In genomic region chr10:128124813-128125403, GRCh38 we compare ENCODE assay signal across 8 cellular contexts. TPM values are rescaled to one million over a fixed set of nuclear protein-coding genes. Genes with fewer than 3 reads are reported as not detected.
A peak's percentile ranks its signal among the peaks of the same experiment; 100 is the strongest.
DNase-seq lines count a peak whose midpoint lies in the region; ATAC-seq, FAIRE-seq and TF ChIP-seq lines count a peak whose summit lies in the region.

No MANE protein-coding gene starts in this region.

- no peak for TF ChIP-seq RAD21 in A549 (conservative IDR thresholded peaks at IDR 0.05 in 1 of 2, IDR thresholded peaks at IDR 0.05 in 1 of 2)

- H3K36me3 Mint-ChIP-seq in WTC11: peaks cover 27% of the 10 kb centered on the region
- peaks cover 0 to 8% (median 0%) of the 10 kb centered on the region in 3 donors for H3K36me3 Mint-ChIP-seq in immature natural killer cell

- H3K9me3 Mint-ChIP-seq in WTC11 (no peaks in the 10 kb centered on the region), immature natural killer cell (no peaks in the 10 kb centered on the region)

- TF ChIP-seq POLR2A in A549 (IDR thresholded peaks at IDR 0.05; ENCODE audit: low read length): no peak

- H3K4me3 Mint-ChIP-seq in WTC11 (peak overlapping the region; percentile 92), immature natural killer cell (peak overlapping the region; percentile 86 to 93 (median 88))

- no peaks in the 10 kb centered on the region for H3K9me3 ChIP-seq in A549

- peak in 1 of 2 experiments; percentile 26 for DNase-seq in A549 (ENCODE audit: low read depth in 1 of 2, low spot score in 1 of 2)
- peak; percentile 18 for DNase-seq in GM13976 (ENCODE audit: low spot score)
- DNase-seq in WTC11 (ENCODE audit: low spot score): no peak
- no peak for DNase-seq in immature natural killer cell
- DNase-seq in amniotic stem cell (lab: John Stamatoyannopoulos, UW): no peak
- DNase-seq in GM20000 (ENCODE audit: low spot score): no peak

- 4% methylated on average over 11 of the region's 11 CpGs for WGBS in A549 (ENCODE audit: missing lambda C conversion rate)

- CTCF ChIA-PET in A549 (lab: Yijun Ruan, JAX): interaction anchor here (1.2 to 1.8 kb wide), 4 partner anchors 10 to 87 kb away, joined by 4 to 15 read pairs (median 6); no protein-coding TSS in a partner anchor
- CTCF ChIA-PET in WTC11 (lab: Charles Lee): interaction anchor here (1.2 to 2.8 kb wide), 3 partner anchors 24 to 87 kb away, joined by 7 to 13 read pairs (median 8); no protein-coding TSS in a partner anchor

- TF ChIP-seq CTCF in A549 (IDR thresholded peaks at IDR 0.05) (no peak), GM13976 (IDR thresholded peaks at IDR 0.05; ENCODE audit: borderline replicate concordance, control extremely low read depth, extremely low read depth, insufficient read depth, missing control alignments) (no peak), WTC11 (IDR thresholded peaks at IDR 0.05) (no peak), GM20000 (IDR thresholded peaks at IDR 0.05; ENCODE audit: extremely low read depth, missing control alignments) (no peak)

- peaks cover 27% of the 10 kb centered on the region for H3K4me1 ChIP-seq in A549

- ATAC-seq in A549 (peak; percentile 7 to 31; a peak in 3 of 6 replicates), WTC11 (no peak), HG02885 (IDR thresholded peaks at IDR 0.05; ENCODE audit: poor library complexity, unreplicated experiment) (no peak), GM21786 (IDR thresholded peaks at IDR 0.05; ENCODE audit: unreplicated experiment) (no peak)

- H3K4me3 ChIP-seq in A549: peak overlapping the region; percentile 93

- H3K27me3 Mint-ChIP-seq in WTC11 (ENCODE audit: low read depth): no peaks in the 10 kb centered on the region
- peaks cover 10 to 17% (median 14%) of the 10 kb centered on the region in 3 donors for H3K27me3 Mint-ChIP-seq in immature natural killer cell (ENCODE audit: low read depth in 3 of 3)

- H3K4me2 ChIP-seq in A549: peak overlapping the region; percentile 100

- POLR2A ChIA-PET in A549 (lab: Yijun Ruan, JAX): no interaction called here
- POLR2A ChIA-PET in WTC11 (lab: Charles Lee): interaction anchor here (1.6 kb wide), 1 partner anchor 24 kb away, joined by 3 read pairs; no protein-coding TSS in a partner anchor

- FAIRE-seq in A549 (lab: Jason Lieb, UNC): no peak

- H3K27ac Mint-ChIP-seq in WTC11 (no peak overlapping the region; the same call in 1 of the 2 replicates), immature natural killer cell (peak overlapping the region in 3 of 6 donors; percentile 28 to 61 (median 58))

- H3K27ac ChIP-seq in A549: peak overlapping the region; percentile 87 to 97

- in situ Hi-C loops in GM13976 (cut with MboI; ENCODE audit: low sequenced_read_pairs, unreplicated experiment): no loop called here

- TF ChIP-seq EP300 in A549 (IDR thresholded peaks at IDR 0.05): no peak

- H3K4me1 Mint-ChIP-seq in WTC11 (peaks cover 35% of the 10 kb centered on the region), immature natural killer cell (peaks cover 17 to 30% of the 10 kb centered on the region in 2 donors)

TF ChIP-seq in A549, 52 proteins besides CTCF, POLR2A, EP300 and RAD21:
- TF ChIP-seq EHMT2 (IDR thresholded peaks at IDR 0.05; ENCODE audit: low read depth) (no peak), TP53 (CRISPR knock-in tag; IDR thresholded peaks at IDR 0.05) (no peak), ESRRA (IDR thresholded peaks at IDR 0.05; ENCODE audit: borderline replicate concordance, low read length) (no peak), PBX3 (IDR thresholded peaks at IDR 0.05) (no peak), RARB (CRISPR knock-in tag; IDR thresholded peaks at IDR 0.05) (no peak), KDM5A (IDR thresholded peaks at IDR 0.05) (no peak)

TF ChIP-seq in WTC11, 78 proteins besides CTCF, POLR2A, EP300 and RAD21 (continues in another document):
- no peak for TF ChIP-seq GTF2I (CRISPR knock-in tag; conservative IDR thresholded peaks at IDR 0.05)
- no peak for TF ChIP-seq MYBL2 (CRISPR knock-in tag; IDR thresholded peaks at IDR 0.05)
- no peak for TF ChIP-seq ATF6 (CRISPR knock-in tag; IDR thresholded peaks at IDR 0.05)
- TF ChIP-seq ZNF138 (CRISPR knock-in tag; conservative IDR thresholded peaks at IDR 0.05): no peak
- no peak for TF ChIP-seq ZNF425 (CRISPR knock-in tag; conservative IDR thresholded peaks at IDR 0.05)
- TF ChIP-seq KAT7 (CRISPR knock-in tag; IDR thresholded peaks at IDR 0.05; ENCODE audit: borderline replicate concordance): no peak
- TF ChIP-seq TEAD1 (CRISPR knock-in tag; IDR thresholded peaks at IDR 0.05): no peak
- no peak for TF ChIP-seq ELF4 (CRISPR knock-in tag; IDR thresholded peaks at IDR 0.05; ENCODE audit: low read depth)
- no peak for TF ChIP-seq E2F5 (CRISPR knock-in tag; IDR thresholded peaks at IDR 0.05)
- no peak for TF ChIP-seq ZNF396 (CRISPR knock-in tag; IDR thresholded peaks at IDR 0.05; ENCODE audit: borderline replicate concordance)
- no peak for TF ChIP-seq PRRX2 (CRISPR knock-in tag; IDR thresholded peaks at IDR 0.05)
- no peak for TF ChIP-seq MLX (CRISPR knock-in tag; IDR thresholded peaks at IDR 0.05)
- TF ChIP-seq RELA (CRISPR knock-in tag; IDR thresholded peaks at IDR 0.05; ENCODE audit: borderline replicate concordance): no peak
- no peak for TF ChIP-seq GRHL2 (CRISPR knock-in tag; IDR thresholded peaks at IDR 0.05; ENCODE audit: insufficient replicate concordance, severe bottlenecking)
- no peak for TF ChIP-seq ZNF232 (CRISPR knock-in tag; IDR thresholded peaks at IDR 0.05)

RNA-seq across cellular contexts. Expression of gene MKI67, which starts 1.3 kb away (rescaled TPM):
- 48.7 and 51.7 TPM in 2 replicates for polyA plus RNA-seq in A549 (2011; rRNA removed)
- 14.5 and 16.0 TPM in 2 replicates for polyA plus RNA-seq in A549 (2012; cell fraction: cytosol; rRNA removed)
- 25.5 and 38.1 TPM in 2 replicates for polyA plus RNA-seq in A549 (2012; cell fraction: nucleus; rRNA removed)
- polyA plus RNA-seq in A549 (2017; fragmentation: RNase III; extraction: RNeasy Plus Mini Kit Qiagen cat#74134 plus additional on column Dnase treatment): 31.1 to 42.2 TPM (median 33.8 TPM) in 3 replicates
- polyA minus RNA-seq in A549 (2011; rRNA and poly(A)+ RNA removed): 53.7 and 59.5 TPM in 2 replicates
- total RNA-seq in WTC11 (2021): 93.6 to 118 TPM (median 96.5 TPM) in 3 replicates
- polyA plus RNA-seq in immature natural killer cell: 1 to 10 TPM in 1 of 3 donors, under 1 TPM in 1, not detected in 1; 0.10 to 1.2 TPM

Comparison
In these comparisons a context has a peak if more than half of its experiments do, and no peak if none do; other contexts are left out.
1. ATAC-seq: peak in A549 (2 of 2); none in WTC11 (single experiment), HG02885 (single experiment) and GM21786 (single experiment).
2. RNA of gene MKI67, which starts 1.3 kb away (polyA plus RNA-seq): 14.5 to 51.7 TPM in A549; 0.10 to 1.2 TPM in immature natural killer cell; every median in the first group is over 4 times any median in the second.